In the genomic region with DNA sequence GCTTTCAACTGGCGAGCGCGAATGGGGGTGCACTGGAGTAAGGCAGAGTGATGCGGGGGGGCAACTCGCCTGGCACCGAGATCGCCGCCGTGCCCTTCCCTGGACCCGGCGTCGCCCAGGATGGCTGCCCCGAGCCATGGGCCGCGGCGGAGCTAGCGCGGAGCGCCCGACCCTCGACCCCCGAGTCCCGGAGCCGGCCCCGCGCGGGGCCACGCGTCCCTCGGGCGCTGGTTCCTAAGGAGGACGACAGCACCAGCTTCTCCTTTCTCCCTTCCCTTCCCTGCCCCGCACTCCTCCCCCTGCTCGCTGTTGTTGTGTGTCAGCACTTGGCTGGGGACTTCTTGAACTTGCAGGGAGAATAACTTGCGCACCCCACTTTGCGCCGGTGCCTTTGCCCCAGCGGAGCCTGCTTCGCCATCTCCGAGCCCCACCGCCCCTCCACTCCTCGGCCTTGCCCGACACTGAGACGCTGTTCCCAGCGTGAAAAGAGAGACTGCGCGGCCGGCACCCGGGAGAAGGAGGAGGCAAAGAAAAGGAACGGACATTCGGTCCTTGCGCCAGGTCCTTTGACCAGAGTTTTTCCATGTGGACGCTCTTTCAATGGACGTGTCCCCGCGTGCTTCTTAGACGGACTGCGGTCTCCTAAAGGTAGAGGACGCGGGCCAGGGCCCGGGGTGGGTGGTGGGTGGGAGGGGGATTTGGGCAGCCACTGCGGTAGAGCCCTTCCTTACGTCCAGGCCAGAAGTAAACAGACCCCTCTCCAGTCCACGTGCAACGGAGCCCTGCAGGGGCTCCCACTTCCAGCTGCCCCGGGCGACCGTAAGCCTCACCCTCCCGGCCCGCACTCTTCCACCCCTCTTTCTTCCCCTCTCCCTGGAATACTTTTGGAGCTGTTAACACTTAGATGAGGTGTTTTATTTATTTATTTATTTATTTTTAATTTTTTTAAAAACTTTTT, we compare ENCODE assay signal across 8 cellular contexts. TPM values are rescaled to one million over a fixed set of nuclear protein-coding genes. Genes with fewer than 3 reads are reported as not detected.
DNase-seq lines count a peak whose midpoint lies in the region; ATAC-seq and TF ChIP-seq lines count a peak whose summit lies in the region.

No MANE protein-coding gene starts in this region.

- H3K9me3 ChIP-seq in aorta (ENCODE audit: control insufficient read depth, low read length): no peaks in the 10 kb centered on the region

- H2AK5ac ChIP-seq in mesendoderm (ENCODE audit: low read length): no peak overlapping the region

- no CpG with 5 or more reads among the region's 70 CpGs for WGBS in mesendoderm (ENCODE audit: extremely low coverage, insufficient coverage, low lambda C conversion rate)
- WGBS in aorta, 2 donors: 0 to 1% methylated on average over 65 to 70 of the region's 70 CpGs

- peaks cover 7% of the 10 kb centered on the region for H3K27me3 Mint-ChIP-seq in endothelial cell (ENCODE audit: unreplicated experiment)
- peaks cover 24 to 57% (median 51%) of the 10 kb centered on the region in 5 donors for H3K27me3 Mint-ChIP-seq in naive thymus-derived CD8-positive, alpha-beta T cell

- no peak overlapping the region for H4K5ac ChIP-seq in mesendoderm (ENCODE audit: low read length)

- H3K79me2 ChIP-seq in mesendoderm (ENCODE audit: control insufficient read depth, insufficient read depth, low read length): peaks cover 55% of the 10 kb centered on the region

- H3K27ac ChIP-seq in mesendoderm (ENCODE audit: low read depth, low read length) (peak overlapping the region; percentile 76), aorta (ENCODE audit: low read depth in 1 of 2, low read length in 2 of 2) (no peak overlapping the region)

- DNase-seq in GM10248 (ENCODE audit: extremely low spot score) (peak; percentile 19), HuH-7.5 (ENCODE audit: low spot score) (peak; percentile 34), endothelial cell (ENCODE audit: low spot score) (peak; percentile 35), mesendoderm (peak; percentile 57), aorta (peak; percentile 64 to 79)
- no peak for DNase-seq in naive thymus-derived CD8-positive, alpha-beta T cell
- no peak for DNase-seq in activated CD8-positive, alpha-beta memory T cell treated with anti-CD3 and anti-CD28 coated beads, Interleukin-2, amount 50 U/mL, for 4 hours
- DNase-seq in activated T-cell treated with anti-CD3 and anti-CD28 coated beads, Interleukin-2, amount 50 U/mL, for 48 hours: no peak

- no peaks in the 10 kb centered on the region for H3K9me3 Mint-ChIP-seq in endothelial cell (ENCODE audit: unreplicated experiment)
- H3K9me3 Mint-ChIP-seq in naive thymus-derived CD8-positive, alpha-beta T cell: peaks cover 0 to 5% (median 0%) of the 10 kb centered on the region in 9 donors

- peak overlapping the region; percentile 60 for H3K4ac ChIP-seq in mesendoderm (ENCODE audit: low read depth, low read length)

- POLR2A ChIA-PET in GM10248 (lab: Yijun Ruan, JAX): no interaction called here
- POLR2A ChIA-PET in naive thymus-derived CD8-positive, alpha-beta T cell (lab: Charles Lee): no interaction called here

- H2BK15ac ChIP-seq in mesendoderm (replicated peaks; ENCODE audit: low read depth): no peak overlapping the region

- H3K36me3 ChIP-seq in mesendoderm (ENCODE audit: control insufficient read depth, insufficient read depth, low read length) (peaks cover 13% of the 10 kb centered on the region), aorta (ENCODE audit: control insufficient read depth in 1 of 2, insufficient read depth in 2 of 2, low read length in 1 of 2) (no peaks in the 10 kb centered on the region)

- H2BK120ac ChIP-seq in mesendoderm (ENCODE audit: low read depth, low read length): peak overlapping the region; percentile 33

- peak overlapping the region; percentile 96 for H3K9ac ChIP-seq in mesendoderm (ENCODE audit: low read length)

- H3K4me2 ChIP-seq in mesendoderm (ENCODE audit: low read length): peak overlapping the region; percentile 33

- H3K27ac Mint-ChIP-seq in endothelial cell (ENCODE audit: unreplicated experiment): no peak overlapping the region
- no peak overlapping the region for H3K27ac Mint-ChIP-seq in naive thymus-derived CD8-positive, alpha-beta T cell

- H3K27me3 ChIP-seq in mesendoderm (ENCODE audit: insufficient read depth, low read length, poor library complexity): no peaks in the 10 kb centered on the region
- H3K27me3 ChIP-seq in aorta (ENCODE audit: control insufficient read depth in 1 of 2, insufficient read depth in 2 of 2, low read length in 1 of 2): no peaks in the 10 kb centered on the region

- no peak for TF ChIP-seq CTCF in GM10248 (IDR thresholded peaks at IDR 0.05; ENCODE audit: control extremely low read depth, extremely low read depth, low read depth, missing control alignments)
- TF ChIP-seq CTCF in endothelial cell (IDR thresholded peaks at IDR 0.05; ENCODE audit: unreplicated experiment): no peak

- ATAC-seq in aorta (ENCODE audit: low FRiP score): peak; percentile 53
- no peak for ATAC-seq in naive thymus-derived CD8-positive, alpha-beta T cell

- H3K4me3 ChIP-seq in mesendoderm (ENCODE audit: low read length): peak overlapping the region; percentile 44
- peak overlapping the region; percentile 89 to 94 for H3K4me3 ChIP-seq in aorta (ENCODE audit: low read length in 2 of 2)

- peak overlapping the region; percentile 67 for H2BK5ac ChIP-seq in mesendoderm (ENCODE audit: low read length)

- H3K56ac ChIP-seq in mesendoderm (ENCODE audit: low read length): peak overlapping the region; percentile 97

- no peaks in the 10 kb centered on the region for H3K36me3 Mint-ChIP-seq in endothelial cell (ENCODE audit: low read depth, unreplicated experiment)
- no peaks in the 10 kb centered on the region for H3K36me3 Mint-ChIP-seq in naive thymus-derived CD8-positive, alpha-beta T cell

- H3K23ac ChIP-seq in mesendoderm (ENCODE audit: low read length): peak overlapping the region; percentile 25

- H3K79me1 ChIP-seq in mesendoderm (ENCODE audit: low read length): peaks cover 8% of the 10 kb centered on the region

- H3K4me3 Mint-ChIP-seq in endothelial cell (ENCODE audit: unreplicated experiment): peak overlapping the region; percentile 79
- H3K4me3 Mint-ChIP-seq in naive thymus-derived CD8-positive, alpha-beta T cell: peak overlapping the region in 4 of 10 donors; percentile 33 to 52 (median 44)

- peaks cover 9% of the 10 kb centered on the region for H3K4me1 Mint-ChIP-seq in endothelial cell (ENCODE audit: unreplicated experiment)
- peaks cover 2 to 14% (median 9%) of the 10 kb centered on the region in 4 donors for H3K4me1 Mint-ChIP-seq in naive thymus-derived CD8-positive, alpha-beta T cell

- H3K4me1 ChIP-seq in mesendoderm (ENCODE audit: control insufficient read depth, low read depth, low read length) (peaks cover 9% of the 10 kb centered on the region), aorta (ENCODE audit: control insufficient read depth in 1 of 2, insufficient read depth in 2 of 2, low read length in 2 of 2) (no peaks in the 10 kb centered on the region)

- H4K8ac ChIP-seq in mesendoderm (ENCODE audit: low read depth, low read length): no peak overlapping the region

- intact Hi-C loops in aorta (cut with DNase I): loop anchor here (5.0 to 10.0 kb wide), 6 partner anchors 61 to 606 kb away; no protein-coding TSS in a partner anchor

- CTCF ChIA-PET in GM10248 (lab: Yijun Ruan, JAX): interaction anchor here (1.1 to 2.0 kb wide), 2 partner anchors 9 to 517 kb away, joined by 3 to 7 read pairs; no protein-coding TSS in a partner anchor

- H3K18ac ChIP-seq in mesendoderm (ENCODE audit: low read length): peak overlapping the region; percentile 69

RNA-seq across cellular contexts. Expression of a gene that starts 1.0 kb away (rescaled TPM):
- total RNA-seq in endothelial cell (ENCODE audit: unreplicated experiment): 1.1 TPM
- polyA plus RNA-seq in mesendoderm (2013, experiment 1 of 2): 50.4 TPM
- polyA plus RNA-seq in mesendoderm (2013, experiment 2 of 2): 47.1 TPM
- 10 to 100 TPM in 1 of 2 donors, 1 to 10 TPM in 1; 3.5 to 15.9 TPM for total RNA-seq in aorta
- polyA plus RNA-seq in aorta: 1 to 10 TPM; 1.3 to 2.6 TPM
- not detected for total RNA-seq in naive thymus-derived CD8-positive, alpha-beta T cell
- not detected for polyA plus RNA-seq in naive thymus-derived CD8-positive, alpha-beta T cell

Comparison
In these comparisons a context has a peak if more than half of its experiments do, and no peak if none do; other contexts are left out.
1. DNase-seq: peak in GM10248 (single experiment), HuH-7.5 (single experiment), endothelial cell (single experiment), mesendoderm (single experiment) and aorta (2 of 2); none in naive thymus-derived CD8-positive, alpha-beta T cell (0 of 10), activated CD8-positive, alpha-beta memory T cell treated with anti-CD3 and anti-CD28 coated beads, Interleukin-2, amount 50 U/mL, for 4 hours (single experiment) and activated T-cell treated with anti-CD3 and anti-CD28 coated beads, Interleukin-2, amount 50 U/mL, for 48 hours (0 of 2).